ENCODE assay signal across 18 cellular contexts in genomic region chr19:46722004-46722380, GRCh38. TPM values are rescaled to one million over a fixed set of nuclear protein-coding genes. Genes with fewer than 3 reads are reported as not detected.
A peak's percentile ranks its signal among the peaks of the same experiment; 100 is the strongest.
DNase-seq lines count a peak whose midpoint lies in the region; ATAC-seq and TF ChIP-seq lines count a peak whose summit lies in the region.
"Had no signal": no experiment of that assay in that cellular context is flagged by ENCODE, and none has a peak within 500 bp of the region (broad histone marks: within the 10 kb centered on the region; RNA-seq: fewer than 3 reads in every experiment).

No MANE protein-coding gene starts in this region.

- peak overlapping the region; percentile 22 for H3K4me3 Mint-ChIP-seq in stimulated activated naive CD8-positive, alpha-beta T cell treated with anti-CD3 and anti-CD28 coated beads, Interleukin-15, Interleukin-2, amounts not matched to agents 100 ng/mL and 50 ng/mL, for 24 hours
- H3K4me3 Mint-ChIP-seq in activated T-helper 17 cell treated with anti-CD3 and anti-CD28 coated beads, Interleukin-2, amount 50 U/mL, for 72 hours: no peak overlapping the region
- H3K4me3 Mint-ChIP-seq in memory B cell: peak overlapping the region; percentile 66
- H3K4me3 Mint-ChIP-seq: activated CD8-positive, alpha-beta memory T cell treated with anti-CD3 and anti-CD28 coated beads, Interleukin-2, amount 10 ng/mL, durations not matched to agents 7 days and 5 days; endodermal cell had no signal

- intact Hi-C loops in colonic mucosa (cut with DNase I): no loop called here

- H3K4me3 ChIP-seq in colonic mucosa: no peak overlapping the region
- H3K4me3 ChIP-seq: psoas muscle, tibial artery had no signal

- H3K27me3 ChIP-seq in colonic mucosa: no peaks in the 10 kb centered on the region
- H3K27me3 ChIP-seq: tibial artery had no signal

- H3K36me3 ChIP-seq in colonic mucosa: peaks cover 31% of the 10 kb centered on the region

- peaks cover 39% of the 10 kb centered on the region for H3K36me3 Mint-ChIP-seq in stimulated activated naive CD8-positive, alpha-beta T cell treated with anti-CD3 and anti-CD28 coated beads, Interleukin-15, Interleukin-2, amounts not matched to agents 100 ng/mL and 50 ng/mL, for 24 hours (ENCODE audit: low read depth)
- peaks cover 78% of the 10 kb centered on the region for H3K36me3 Mint-ChIP-seq in activated T-helper 17 cell treated with anti-CD3 and anti-CD28 coated beads, Interleukin-2, amount 50 U/mL, for 72 hours (ENCODE audit: low read depth)
- peaks cover 25% of the 10 kb centered on the region for H3K36me3 Mint-ChIP-seq in memory B cell
- peaks cover 6 to 9% of the 10 kb centered on the region in 2 donors for H3K36me3 Mint-ChIP-seq in activated naive CD4-positive, alpha-beta T cell treated with anti-CD3 and anti-CD28 coated beads, Interleukin-2, amount 50 U/mL, for 72 hours

- peaks cover 43% of the 10 kb centered on the region for H3K4me1 Mint-ChIP-seq in stimulated activated naive CD8-positive, alpha-beta T cell treated with anti-CD3 and anti-CD28 coated beads, Interleukin-15, Interleukin-2, amounts not matched to agents 100 ng/mL and 50 ng/mL, for 24 hours (ENCODE audit: low read depth)
- H3K4me1 Mint-ChIP-seq in activated T-helper 17 cell treated with anti-CD3 and anti-CD28 coated beads, Interleukin-2, amount 50 U/mL, for 72 hours: peaks cover 27% of the 10 kb centered on the region
- peaks cover 47% of the 10 kb centered on the region for H3K4me1 Mint-ChIP-seq in memory B cell

- H3K27me3 Mint-ChIP-seq in stimulated activated naive CD8-positive, alpha-beta T cell treated with anti-CD3 and anti-CD28 coated beads, Interleukin-15, Interleukin-2, amounts not matched to agents 100 ng/mL and 50 ng/mL, for 24 hours: no peaks in the 10 kb centered on the region
- no peaks in the 10 kb centered on the region for H3K27me3 Mint-ChIP-seq in activated T-helper 17 cell treated with anti-CD3 and anti-CD28 coated beads, Interleukin-2, amount 50 U/mL, for 72 hours
- no peaks in the 10 kb centered on the region for H3K27me3 Mint-ChIP-seq in memory B cell
- H3K27me3 Mint-ChIP-seq: activated CD8-positive, alpha-beta memory T cell treated with anti-CD3 and anti-CD28 coated beads, Interleukin-2, amount 10 ng/mL, durations not matched to agents 7 days and 5 days; naive thymus-derived CD8-positive, alpha-beta T cell had no signal

- no peak for DNase-seq in stimulated activated naive CD8-positive, alpha-beta T cell treated with anti-CD3 and anti-CD28 coated beads, Interleukin-15, Interleukin-2, amounts not matched to agents 100 U/mL and 50 U/mL, for 24 hours
- no peak for DNase-seq in memory B cell (ENCODE audit: low spot score in 2 of 2)
- no peak for DNase-seq in superior temporal gyrus (ENCODE audit: extremely low spot score)
- no peak for DNase-seq in colonic mucosa
- DNase-seq in activated naive CD4-positive, alpha-beta T cell treated with anti-CD3 and anti-CD28 coated beads, Interleukin-2, amount 50 U/mL, for 72 hours (ENCODE audit: low spot score in 2 of 2): no peak
- DNase-seq: activated CD4-positive, CD25-positive, alpha-beta regulatory T cell; activated CD8-positive, alpha-beta memory T cell treated with anti-CD3 and anti-CD28 coated beads, Interleukin-2, amount 10 ng/mL, durations not matched to agents 7 days and 5 days; activated effector memory CD4-positive, alpha-beta T cell treated with anti-CD3 and anti-CD28 coated beads, Interleukin-2, amount 50 U/mL, for 16 hours; islet precursor cell; naive thymus-derived CD8-positive, alpha-beta T cell; NCI-H524 treated with DMSO at 0.1 percent for 48 hours; SIG-M5; tibial artery had no signal

- no peaks in the 10 kb centered on the region for H3K9me3 Mint-ChIP-seq in stimulated activated naive CD8-positive, alpha-beta T cell treated with anti-CD3 and anti-CD28 coated beads, Interleukin-15, Interleukin-2, amounts not matched to agents 100 ng/mL and 50 ng/mL, for 24 hours
- H3K9me3 Mint-ChIP-seq in activated T-helper 17 cell treated with anti-CD3 and anti-CD28 coated beads, Interleukin-2, amount 50 U/mL, for 72 hours: no peaks in the 10 kb centered on the region
- H3K9me3 Mint-ChIP-seq in memory B cell: no peaks in the 10 kb centered on the region
- H3K9me3 Mint-ChIP-seq in activated naive CD4-positive, alpha-beta T cell treated with anti-CD3 and anti-CD28 coated beads, Interleukin-2, amount 50 U/mL, for 72 hours: no peaks in the 10 kb centered on the region
- H3K9me3 Mint-ChIP-seq: endodermal cell; naive thymus-derived CD8-positive, alpha-beta T cell had no signal

- TF ChIP-seq CTCF in colonic mucosa (IDR thresholded peaks at IDR 0.05): no peak

- H3K27ac Mint-ChIP-seq in stimulated activated naive CD8-positive, alpha-beta T cell treated with anti-CD3 and anti-CD28 coated beads, Interleukin-15, Interleukin-2, amounts not matched to agents 100 ng/mL and 50 ng/mL, for 24 hours: peak overlapping the region; percentile 24
- peak overlapping the region; percentile 47 for H3K27ac Mint-ChIP-seq in activated T-helper 17 cell treated with anti-CD3 and anti-CD28 coated beads, Interleukin-2, amount 50 U/mL, for 72 hours
- no peak overlapping the region for H3K27ac Mint-ChIP-seq in memory B cell
- H3K27ac Mint-ChIP-seq in activated naive CD4-positive, alpha-beta T cell treated with anti-CD3 and anti-CD28 coated beads, Interleukin-2, amount 50 U/mL, for 72 hours: peak overlapping the region in 1 of 2 donors; percentile 50
- H3K27ac Mint-ChIP-seq: endodermal cell had no signal

- no peak overlapping the region for H3K9ac ChIP-seq in colonic mucosa (ENCODE audit: low read depth in 2 of 2, low read length in 2 of 2)

- H3K9me3 ChIP-seq in colonic mucosa: no peaks in the 10 kb centered on the region
- H3K9me3 ChIP-seq: psoas muscle, tibial artery had no signal

- H3K4me1 ChIP-seq in colonic mucosa: peaks cover 4% of the 10 kb centered on the region
- H3K4me1 ChIP-seq: psoas muscle had no signal

- H3K27ac ChIP-seq in colonic mucosa: no peak overlapping the region
- H3K27ac ChIP-seq: psoas muscle, tibial artery had no signal

- no peak for ATAC-seq in stimulated activated naive CD8-positive, alpha-beta T cell treated with anti-CD3 and anti-CD28 coated beads, Interleukin-15, Interleukin-2, amounts not matched to agents 100 U/mL and 50 U/mL, for 24 hours
- no peak for ATAC-seq in activated T-helper 17 cell treated with anti-CD3 and anti-CD28 coated beads, Interleukin-2, amount 50 U/mL, for 72 hours (replicated peaks)
- no peak for ATAC-seq in memory B cell (ENCODE audit: low read depth)
- no peak for ATAC-seq in SK-N-SH treated with all-trans-retinoic acid at 6 μM for 48 hours
- no peak for ATAC-seq in activated naive CD4-positive, alpha-beta T cell treated with anti-CD3 and anti-CD28 coated beads, Interleukin-2, amount 50 U/mL, for 72 hours
- ATAC-seq: activated CD8-positive, alpha-beta memory T cell treated with anti-CD3 and anti-CD28 coated beads, Interleukin-2, amount 10 ng/mL, durations not matched to agents 7 days and 5 days; naive thymus-derived CD8-positive, alpha-beta T cell; psoas muscle had no signal

TF ChIP-seq in SK-N-SH treated with all-trans-retinoic acid at 6 μM for 48 hours, 23 proteins besides CTCF, POLR2A, EP300 and RAD21 (continues in another document):
- TF ChIP-seq, protein P1, sequence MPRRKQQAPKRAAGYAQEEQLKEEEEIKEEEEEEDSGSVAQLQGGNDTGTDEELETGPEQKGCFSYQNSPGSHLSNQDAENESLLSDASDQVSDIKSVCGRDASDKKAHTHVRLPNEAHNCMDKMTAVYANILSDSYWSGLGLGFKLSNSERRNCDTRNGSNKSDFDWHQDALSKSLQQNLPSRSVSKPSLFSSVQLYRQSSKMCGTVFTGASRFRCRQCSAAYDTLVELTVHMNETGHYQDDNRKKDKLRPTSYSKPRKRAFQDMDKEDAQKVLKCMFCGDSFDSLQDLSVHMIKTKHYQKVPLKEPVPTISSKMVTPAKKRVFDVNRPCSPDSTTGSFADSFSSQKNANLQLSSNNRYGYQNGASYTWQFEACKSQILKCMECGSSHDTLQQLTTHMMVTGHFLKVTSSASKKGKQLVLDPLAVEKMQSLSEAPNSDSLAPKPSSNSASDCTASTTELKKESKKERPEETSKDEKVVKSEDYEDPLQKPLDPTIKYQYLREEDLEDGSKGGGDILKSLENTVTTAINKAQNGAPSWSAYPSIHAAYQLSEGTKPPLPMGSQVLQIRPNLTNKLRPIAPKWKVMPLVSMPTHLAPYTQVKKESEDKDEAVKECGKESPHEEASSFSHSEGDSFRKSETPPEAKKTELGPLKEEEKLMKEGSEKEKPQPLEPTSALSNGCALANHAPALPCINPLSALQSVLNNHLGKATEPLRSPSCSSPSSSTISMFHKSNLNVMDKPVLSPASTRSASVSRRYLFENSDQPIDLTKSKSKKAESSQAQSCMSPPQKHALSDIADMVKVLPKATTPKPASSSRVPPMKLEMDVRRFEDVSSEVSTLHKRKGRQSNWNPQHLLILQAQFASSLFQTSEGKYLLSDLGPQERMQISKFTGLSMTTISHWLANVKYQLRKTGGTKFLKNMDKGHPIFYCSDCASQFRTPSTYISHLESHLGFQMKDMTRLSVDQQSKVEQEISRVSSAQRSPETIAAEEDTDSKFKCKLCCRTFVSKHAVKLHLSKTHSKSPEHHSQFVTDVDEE (CRISPR knock-in tag; IDR thresholded peaks at IDR 0.05): no peak
- no peak for TF ChIP-seq ZC3H10 (CRISPR knock-in tag; IDR thresholded peaks at IDR 0.05)
- TF ChIP-seq ESRRG (CRISPR knock-in tag; IDR thresholded peaks at IDR 0.05): no peak
- no peak for TF ChIP-seq OSR1 (CRISPR knock-in tag; IDR thresholded peaks at IDR 0.05)

RNA-seq across cellular contexts. Expression of gene PRKD2, which starts 5.1 kb away (rescaled TPM):
- total RNA-seq in activated T-helper 17 cell treated with anti-CD3 and anti-CD28 coated beads, Interleukin-2, amount 50 U/mL, for 72 hours: 100 to 1,000 TPM in 1 of 2 donors, 10 to 100 TPM in 1; 75.0 to 103 TPM
- total RNA-seq in colonic mucosa: 10 to 100 TPM; 60.9 to 61.8 TPM
- total RNA-seq in activated naive CD4-positive, alpha-beta T cell treated with anti-CD3 and anti-CD28 coated beads, Interleukin-2, amount 50 U/mL, for 72 hours: 100 to 1,000 TPM in 1 of 2 donors, 10 to 100 TPM in 1; 76.8 to 129 TPM

RNA-seq across cellular contexts. Expression of gene FKRP, which starts 23.9 kb away (rescaled TPM):
- total RNA-seq in activated T-helper 17 cell treated with anti-CD3 and anti-CD28 coated beads, Interleukin-2, amount 50 U/mL, for 72 hours: 10 to 100 TPM in 1 of 2 donors, 1 to 10 TPM in 1; 6.3 to 14.3 TPM
- 10 to 100 TPM in 1 of 2 donors, 1 to 10 TPM in 1; 8.4 to 10.4 TPM for total RNA-seq in colonic mucosa
- total RNA-seq in activated naive CD4-positive, alpha-beta T cell treated with anti-CD3 and anti-CD28 coated beads, Interleukin-2, amount 50 U/mL, for 72 hours: 1 to 10 TPM; 2.8 to 9.7 TPM

RNA-seq across cellular contexts. Expression of gene STRN4, which starts 24.3 kb away (rescaled TPM):
- 10 to 100 TPM; 60.7 to 69.9 TPM for total RNA-seq in activated T-helper 17 cell treated with anti-CD3 and anti-CD28 coated beads, Interleukin-2, amount 50 U/mL, for 72 hours
- total RNA-seq in colonic mucosa: 10 to 100 TPM; 56.5 to 90.0 TPM
- total RNA-seq in activated naive CD4-positive, alpha-beta T cell treated with anti-CD3 and anti-CD28 coated beads, Interleukin-2, amount 50 U/mL, for 72 hours: 100 to 1,000 TPM in 1 of 2 donors, 10 to 100 TPM in 1; 67.3 to 117 TPM
